ENCODE assay signal across 16 cellular contexts in the genomic region with DNA sequence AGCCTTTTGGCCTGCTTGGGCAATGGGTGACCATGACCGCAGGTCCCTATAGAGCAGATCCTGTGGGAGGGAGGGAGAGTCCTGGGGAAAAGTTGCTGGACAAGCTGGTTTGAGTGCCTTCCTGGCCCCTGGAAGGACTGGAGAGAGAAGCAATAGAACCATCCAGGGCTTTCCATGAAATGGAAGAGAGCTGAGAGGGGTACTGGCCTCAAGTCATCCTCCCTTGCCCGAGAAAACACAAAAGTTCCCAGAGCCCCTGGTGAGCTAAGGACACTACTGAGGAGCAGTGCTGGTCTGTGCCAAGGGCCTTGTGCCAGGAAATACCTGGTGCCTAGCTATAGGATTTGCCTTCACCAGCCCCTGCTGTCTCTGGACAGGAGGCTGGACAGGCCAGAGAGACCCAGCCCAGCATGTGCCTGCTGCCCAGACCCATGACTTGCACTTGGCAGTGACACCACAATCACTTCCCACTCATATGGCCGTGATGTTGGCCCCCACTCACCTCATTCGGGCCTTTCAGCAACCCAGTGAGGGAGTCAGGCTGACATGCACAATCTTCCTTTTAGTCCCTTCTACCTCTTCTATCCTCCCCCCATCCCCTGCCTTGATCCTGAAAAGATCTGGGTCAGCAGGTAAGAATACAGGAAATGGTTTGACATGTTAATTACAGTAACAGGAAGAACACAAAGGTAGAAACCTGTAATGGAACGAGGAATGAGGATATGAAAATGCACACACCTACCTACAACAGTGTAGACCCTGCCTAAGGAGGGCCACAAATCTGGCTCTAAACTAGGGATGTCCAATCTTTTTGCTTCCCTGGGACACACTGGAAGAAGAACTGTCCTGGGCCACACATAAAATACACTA. TPM values are rescaled to one million over a fixed set of nuclear protein-coding genes. Genes with fewer than 3 reads are reported as not detected.
A peak's percentile ranks its signal among the peaks of the same experiment; 100 is the strongest.
DNase-seq lines count a peak whose midpoint lies in the region; ATAC-seq, FAIRE-seq and TF ChIP-seq lines count a peak whose summit lies in the region.
"Had no signal": no experiment of that assay in that cellular context is flagged by ENCODE, and none has a peak within 500 bp of the region (broad histone marks: within the 10 kb centered on the region; RNA-seq: fewer than 3 reads in every experiment).

No MANE protein-coding gene starts in this region.

- no peak for FAIRE-seq in kidney (lab: Jason Lieb, UNC)
- FAIRE-seq: HepG2 had no signal

- peak overlapping the region; percentile 54 for H3K27ac Mint-ChIP-seq in activated CD4-positive, alpha-beta T cell treated with anti-CD3 and anti-CD28 coated beads, Interleukin-2, amount 10 ng/mL, durations not matched to agents 7 days and 5 days
- H3K27ac Mint-ChIP-seq in central memory CD8-positive, alpha-beta T cell (ENCODE audit: low read depth) = peak overlapping the region; percentile 81
- peak overlapping the region; percentile 77 for H3K27ac Mint-ChIP-seq in stimulated activated memory B cell treated with anti-CD40 and anti-IgM and Interleukin-4, amounts not matched to agents 10 μg/mL and 1 μg/mL and 100 μg/mL, for 72 hours

- CTCF ChIA-PET in activated CD4-positive, alpha-beta T cell treated with anti-CD3 and anti-CD28 coated beads, Interleukin-2, amount 10 ng/mL, durations not matched to agents 7 days and 5 days (lab: Charles Lee) = interaction anchor here (1.3 kb wide), 1 partner anchor 14 kb away, joined by 5 read pairs; no protein-coding TSS in a partner anchor

- H3K4me3 Mint-ChIP-seq in activated CD4-positive, alpha-beta T cell treated with anti-CD3 and anti-CD28 coated beads, Interleukin-2, amount 10 ng/mL, durations not matched to agents 7 days and 5 days = peak overlapping the region; percentile 8
- no peak overlapping the region for H3K4me3 Mint-ChIP-seq in central memory CD8-positive, alpha-beta T cell
- H3K4me3 Mint-ChIP-seq in stimulated activated memory B cell treated with anti-CD40 and anti-IgM and Interleukin-4, amounts not matched to agents 10 μg/mL and 1 μg/mL and 100 μg/mL, for 72 hours = peak overlapping the region; percentile 42

- H3K4me3 ChIP-seq in kidney (ENCODE audit: low read length in 2 of 2) = no peak overlapping the region
- H3K4me3 ChIP-seq: cardiac muscle cell, testis had no signal

- H3K9me3 ChIP-seq in kidney (ENCODE audit: control insufficient read depth in 1 of 2, low read length in 2 of 2) = no peaks in the 10 kb centered on the region
- H3K9me3 ChIP-seq: testis had no signal

- H3K9ac ChIP-seq in kidney (ENCODE audit: low read length in 2 of 2) = no peak overlapping the region

- H3K27ac ChIP-seq in kidney (ENCODE audit: low read depth in 2 of 2, low read length in 2 of 2) = no peak overlapping the region
- H3K27ac ChIP-seq: cardiac muscle cell, testis had no signal

- DNase-seq in activated CD4-positive, alpha-beta T cell treated with anti-CD3 and anti-CD28 coated beads, Interleukin-2, amount 10 ng/mL, durations not matched to agents 7 days and 5 days = no peak
- no peak for DNase-seq in activated CD4-positive, alpha-beta T cell treated with anti-CD3 and anti-CD28 coated beads, Interleukin-2, amount 50 U/mL, for 4 hours
- peak in 1 of 2 donors; percentile 6 for DNase-seq in central memory CD8-positive, alpha-beta T cell (ENCODE audit: low spot score in 2 of 2)
- no peak for DNase-seq in AG20443 (ENCODE audit: low spot score)
- DNase-seq in SIG-M5 (lab: John Stamatoyannopoulos, UW) = no peak
- no peak for DNase-seq in kidney
- DNase-seq: activated CD4-positive, alpha-beta T cell treated with anti-CD3 and anti-CD28 coated beads, Interleukin-2, amount 50 U/mL, for 48 hours; foreskin fibroblast; left cardiac atrium; NCI-H2081 treated with DMSO at 0.1 percent for 48 hours; stimulated activated CD4-positive, alpha-beta T cell treated with anti-CD3 and anti-CD28 coated beads, Interleukin-4, amount 100 ng/mL, for 4 hours; testis had no signal

- H3K4me1 ChIP-seq in kidney (ENCODE audit: control insufficient read depth in 1 of 2, insufficient read depth in 1 of 2, low read depth in 1 of 2, low read length in 2 of 2) = peaks cover 18 to 28% of the 10 kb centered on the region in 2 donors

- H3K4me1 Mint-ChIP-seq in activated CD4-positive, alpha-beta T cell treated with anti-CD3 and anti-CD28 coated beads, Interleukin-2, amount 10 ng/mL, durations not matched to agents 7 days and 5 days = peaks cover 75% of the 10 kb centered on the region
- H3K4me1 Mint-ChIP-seq in central memory CD8-positive, alpha-beta T cell = peaks cover 72% of the 10 kb centered on the region
- peaks cover 74% of the 10 kb centered on the region for H3K4me1 Mint-ChIP-seq in stimulated activated memory B cell treated with anti-CD40 and anti-IgM and Interleukin-4, amounts not matched to agents 10 μg/mL and 1 μg/mL and 100 μg/mL, for 72 hours

- H3K36me3 Mint-ChIP-seq in activated CD4-positive, alpha-beta T cell treated with anti-CD3 and anti-CD28 coated beads, Interleukin-2, amount 10 ng/mL, durations not matched to agents 7 days and 5 days (ENCODE audit: low read depth) = peaks cover 46% of the 10 kb centered on the region
- peaks cover 26% of the 10 kb centered on the region for H3K36me3 Mint-ChIP-seq in central memory CD8-positive, alpha-beta T cell (ENCODE audit: insufficient read depth)
- peaks cover 71% of the 10 kb centered on the region for H3K36me3 Mint-ChIP-seq in stimulated activated memory B cell treated with anti-CD40 and anti-IgM and Interleukin-4, amounts not matched to agents 10 μg/mL and 1 μg/mL and 100 μg/mL, for 72 hours

- ATAC-seq in HG03025 (IDR thresholded peaks at IDR 0.05; ENCODE audit: low FRiP score, unreplicated experiment) = peak; percentile 47
- ATAC-seq in central memory CD8-positive, alpha-beta T cell (replicated peaks; ENCODE audit: extremely low read depth, poor library complexity, severe bottlenecking) = no peak
- peak; percentile 69 for ATAC-seq in stimulated activated memory B cell treated with anti-CD40 and anti-IgM and Interleukin-4, amounts not matched to agents 10 μg/mL and 1 μg/mL and 100 μg/mL, for 72 hours
- ATAC-seq: HepG2 had no signal

- peaks cover 23 to 29% of the 10 kb centered on the region in 2 donors for H3K36me3 ChIP-seq in kidney (ENCODE audit: control insufficient read depth in 1 of 2, insufficient read depth in 2 of 2, low read length in 2 of 2)

- no peak for TF ChIP-seq CTCF in kidney (IDR thresholded peaks at IDR 0.05; ENCODE audit: borderline replicate concordance, extremely low read depth, insufficient read depth)

- H3K9me3 Mint-ChIP-seq in activated CD4-positive, alpha-beta T cell treated with anti-CD3 and anti-CD28 coated beads, Interleukin-2, amount 10 ng/mL, durations not matched to agents 7 days and 5 days = no peaks in the 10 kb centered on the region
- no peaks in the 10 kb centered on the region for H3K9me3 Mint-ChIP-seq in central memory CD8-positive, alpha-beta T cell
- no peaks in the 10 kb centered on the region for H3K9me3 Mint-ChIP-seq in stimulated activated memory B cell treated with anti-CD40 and anti-IgM and Interleukin-4, amounts not matched to agents 10 μg/mL and 1 μg/mL and 100 μg/mL, for 72 hours

- no peaks in the 10 kb centered on the region for H3K27me3 Mint-ChIP-seq in activated CD4-positive, alpha-beta T cell treated with anti-CD3 and anti-CD28 coated beads, Interleukin-2, amount 10 ng/mL, durations not matched to agents 7 days and 5 days
- H3K27me3 Mint-ChIP-seq in central memory CD8-positive, alpha-beta T cell = no peaks in the 10 kb centered on the region
- H3K27me3 Mint-ChIP-seq in stimulated activated memory B cell treated with anti-CD40 and anti-IgM and Interleukin-4, amounts not matched to agents 10 μg/mL and 1 μg/mL and 100 μg/mL, for 72 hours = no peaks in the 10 kb centered on the region

- intact Hi-C loops in kidney (cut with DNase I) = no loop called here

- POLR2A ChIA-PET in activated CD4-positive, alpha-beta T cell treated with anti-CD3 and anti-CD28 coated beads, Interleukin-2, amount 10 ng/mL, durations not matched to agents 7 days and 5 days (lab: Charles Lee) = no interaction called here

RNA-seq across cellular contexts. Expression of a gene that starts 7.0 kb away (rescaled TPM):
- total RNA-seq in activated CD4-positive, alpha-beta T cell treated with anti-CD3 and anti-CD28 coated beads, Interleukin-2, amount 10 ng/mL, durations not matched to agents 7 days and 5 days = 10 to 100 TPM; 29.7 to 32.7 TPM
- total RNA-seq in kidney = 24.9 TPM
- 16.6 TPM for polyA plus RNA-seq in kidney (ENCODE audit: insufficient read depth, low read depth, low replicate concordance)

RNA-seq across cellular contexts. Expression of a gene that starts 19.3 kb away (rescaled TPM):
- 10 to 100 TPM; 46.5 to 56.9 TPM for total RNA-seq in activated CD4-positive, alpha-beta T cell treated with anti-CD3 and anti-CD28 coated beads, Interleukin-2, amount 10 ng/mL, durations not matched to agents 7 days and 5 days
- total RNA-seq in kidney = 28.6 TPM
- 25.0 TPM for polyA plus RNA-seq in kidney (ENCODE audit: insufficient read depth, low read depth, low replicate concordance)

RNA-seq across cellular contexts. Expression of a gene that starts 40.1 kb away (rescaled TPM):
- 10 to 100 TPM; 55.5 to 57.6 TPM for total RNA-seq in activated CD4-positive, alpha-beta T cell treated with anti-CD3 and anti-CD28 coated beads, Interleukin-2, amount 10 ng/mL, durations not matched to agents 7 days and 5 days
- 29.6 TPM for total RNA-seq in kidney
- 34.4 TPM for polyA plus RNA-seq in kidney (ENCODE audit: insufficient read depth, low read depth, low replicate concordance)
